21 cellular contexts compared by ENCODE assay signal in genomic region chr1:29860681-29861080, GRCh38.
"Had no signal": no experiment of that assay in that cellular context is flagged by ENCODE, and none has a peak within 500 bp of the region (broad histone marks: within the 10 kb centered on the region; RNA-seq: fewer than 3 reads in every experiment).

No MANE protein-coding gene starts in this region.

- H3K27me3 ChIP-seq: SJSA1 had no signal

- H3K9ac ChIP-seq: KMS-11 had no signal

- FAIRE-seq: HepG2, RCC 7860 had no signal

- H3K4me3 ChIP-seq: SJSA1, SK-N-MC had no signal

- H3K27ac ChIP-seq: KMS-11, SJSA1, SK-N-MC had no signal

- ATAC-seq: HepG2 had no signal

- H3K36me3 ChIP-seq: SJSA1 had no signal

- DNase-seq: IMR-90, Kasumi-1, MM.1S, NCI-H1092 treated with DMSO at 0.1 percent for 48 hours, NCI-H187, NCI-H2029, NCI-H2081 treated with DMSO at 0.1 percent for 48 hours, NCI-H2171, NCI-H345, NCI-H446 treated with DMSO at 0.1 percent for 48 hours, NCI-H510A treated with DMSO at 0.1 percent for 48 hours, NCI-H526, NCI-H774, Right ventricle myocardium superior, RPMI8226, SIG-M5 had no signal

- H3K4me2 ChIP-seq: KMS-11 had no signal
